In genomic region chr3:117400303-117400702, GRCh38 we compare ENCODE assay signal across 21 cellular contexts.
A peak's percentile ranks its signal among the peaks of the same experiment; 100 is the strongest.
DNase-seq lines count a peak whose midpoint lies in the region; ATAC-seq and TF ChIP-seq lines count a peak whose summit lies in the region.
"Had no signal": no experiment of that assay in that cellular context is flagged by ENCODE, and none has a peak within 500 bp of the region (broad histone marks: within the 10 kb centered on the region; RNA-seq: fewer than 3 reads in every experiment).

No MANE protein-coding gene starts in this region.

- peaks cover 9% of the 10 kb centered on the region; the same call in 1 of the 2 replicates for H3K27me3 ChIP-seq in ACC112 (ENCODE audit: insufficient read depth, low read length)
- peaks cover 58% of the 10 kb centered on the region for H3K27me3 ChIP-seq in HUES64 (ENCODE audit: insufficient read depth, low read length)
- no peaks in the 10 kb centered on the region for H3K27me3 ChIP-seq in tibial nerve
- H3K27me3 ChIP-seq: foreskin keratinocyte, Peyer's patch, sigmoid colon, testis had no signal

- 23% methylated on average over 7 of the region's 7 CpGs for WGBS in HUES64
- 58 to 74% methylated on average over 7 of the region's 7 CpGs for WGBS in tibial nerve, 2 donors

- ATAC-seq in HG03280 (IDR thresholded peaks at IDR 0.05; ENCODE audit: unreplicated experiment) (no peak), GM18498 (IDR thresholded peaks at IDR 0.05; ENCODE audit: unreplicated experiment) (no peak)
- ATAC-seq: foreskin keratinocyte had no signal

- H3K9me3 ChIP-seq in HUES64 (ENCODE audit: insufficient read depth, low read depth, low read length) (no peaks in the 10 kb centered on the region), tibial nerve (no peaks in the 10 kb centered on the region)
- H3K9me3 ChIP-seq: Peyer's patch, sigmoid colon, testis had no signal

- no peak for TF ChIP-seq EP300 in tibial nerve (IDR thresholded peaks at IDR 0.05)

- no peaks in the 10 kb centered on the region for H3K27me3 Mint-ChIP-seq in neural crest cell (ENCODE audit: low read depth)
- H3K27me3 Mint-ChIP-seq: activated CD4-positive, alpha-beta memory T cell treated with anti-CD3 and anti-CD28 coated beads, Interleukin-2, amount 10 ng/mL, durations not matched to agents 7 days and 5 days had no signal

- no peak for TF ChIP-seq POLR2A in tibial nerve (IDR thresholded peaks at IDR 0.05)

- DNase-seq in neural crest cell (ENCODE audit: low read depth, low spot score) = no peak
- no peak for DNase-seq in tibial nerve (ENCODE audit: low spot score in 2 of 2)
- DNase-seq in NOMO-1 (lab: John Stamatoyannopoulos, UW; ENCODE audit: unreplicated experiment in 2 of 2) = no peak
- DNase-seq: activated CD4-positive, alpha-beta memory T cell treated with anti-CD3 and anti-CD28 coated beads, Interleukin-2, amount 10 ng/mL, durations not matched to agents 7 days and 5 days; activated gamma-delta T cell; activated T-cell treated with anti-CD3 and anti-CD28 coated beads for 4 hours; foreskin keratinocyte; HCEC 1CT; NK-92 treated with Interleukin-12 subunit alpha and Interleukin-12 subunit beta, amount 100 ng/mL, for 24 hours; sigmoid colon; testis had no signal

- H3K36me3 Mint-ChIP-seq in neural crest cell (ENCODE audit: low read depth) = no peaks in the 10 kb centered on the region
- H3K36me3 Mint-ChIP-seq: memory B cell had no signal

- H3K36me3 ChIP-seq in ACC112 (ENCODE audit: insufficient read depth, low read length) (no peaks in the 10 kb centered on the region), HUES64 (ENCODE audit: insufficient read depth, low read length) (no peaks in the 10 kb centered on the region), tibial nerve (no peaks in the 10 kb centered on the region)
- H3K36me3 ChIP-seq: Peyer's patch, sigmoid colon had no signal

- TF ChIP-seq CTCF in neural crest cell (conservative IDR thresholded peaks at IDR 0.05) (no peak), tibial nerve (IDR thresholded peaks at IDR 0.05) (no peak)

- no peaks in the 10 kb centered on the region for H3K79me2 ChIP-seq in ACC112 (ENCODE audit: control insufficient read depth, insufficient read depth, low read length, unreplicated experiment)
- H3K79me2 ChIP-seq: parathyroid adenoma had no signal

- H2AFZ ChIP-seq in ACC112 (ENCODE audit: low read length, unreplicated experiment) = no peak overlapping the region

- no peaks in the 10 kb centered on the region for H3K9me3 Mint-ChIP-seq in neural crest cell
- H3K9me3 Mint-ChIP-seq: activated CD4-positive, alpha-beta memory T cell treated with anti-CD3 and anti-CD28 coated beads, Interleukin-2, amount 10 ng/mL, durations not matched to agents 7 days and 5 days; memory B cell had no signal

- no peak overlapping the region for H3K27ac ChIP-seq in ACC112 (ENCODE audit: low read depth, low read length)
- H3K27ac ChIP-seq in HUES64 (ENCODE audit: low read depth, low read length) = peak overlapping the region; percentile 10; the same call in 1 of the 2 replicates
- peak overlapping the region; percentile 91 for H3K27ac ChIP-seq in cingulate gyrus (ENCODE audit: low read depth, low read length)
- H3K27ac ChIP-seq in tibial nerve = no peak overlapping the region
- H3K27ac ChIP-seq: C4-2B, foreskin keratinocyte, parathyroid adenoma, Peyer's patch, sigmoid colon, SK-N-MC, testis had no signal

- H3K27ac Mint-ChIP-seq in neural crest cell (ENCODE audit: unreplicated experiment) = peak overlapping the region; percentile 36
- H3K27ac Mint-ChIP-seq: activated CD4-positive, alpha-beta memory T cell treated with anti-CD3 and anti-CD28 coated beads, Interleukin-2, amount 10 ng/mL, durations not matched to agents 7 days and 5 days; memory B cell had no signal

- H3K4me3 Mint-ChIP-seq in neural crest cell = no peak overlapping the region
- H3K4me3 Mint-ChIP-seq: activated CD4-positive, alpha-beta memory T cell treated with anti-CD3 and anti-CD28 coated beads, Interleukin-2, amount 10 ng/mL, durations not matched to agents 7 days and 5 days; memory B cell had no signal

- H3K4me1 Mint-ChIP-seq in neural crest cell = peaks cover 49% of the 10 kb centered on the region
- H3K4me1 Mint-ChIP-seq: activated CD4-positive, alpha-beta memory T cell treated with anti-CD3 and anti-CD28 coated beads, Interleukin-2, amount 10 ng/mL, durations not matched to agents 7 days and 5 days; memory B cell had no signal

- H3K4me1 ChIP-seq in ACC112 (ENCODE audit: control insufficient read depth, insufficient read depth, low read length, unreplicated experiment) (peaks cover 10% of the 10 kb centered on the region), HUES64 (ENCODE audit: insufficient read depth, low read length) (peaks cover 71% of the 10 kb centered on the region), tibial nerve (peaks cover 0 to 37% (median 9%) of the 10 kb centered on the region in 4 donors)
- H3K4me1 ChIP-seq: foreskin keratinocyte, Peyer's patch, sigmoid colon had no signal

- H3K9ac ChIP-seq in HUES64 (ENCODE audit: low read depth, low read length) = 0 out of 2 replicates have a peak overlapping the region, but pooled peaks have one; percentile 12
- H3K9ac ChIP-seq: parathyroid adenoma had no signal

- peak overlapping the region; percentile 71; the same call in 1 of the 2 replicates for H3K4me3 ChIP-seq in ACC112 (ENCODE audit: low read depth, low read length)
- H3K4me3 ChIP-seq in HUES64 (ENCODE audit: low read length) = peak overlapping the region; percentile 29
- H3K4me3 ChIP-seq in tibial nerve = no peak overlapping the region
- H3K4me3 ChIP-seq: Peyer's patch, sigmoid colon, SK-N-MC, testis had no signal

Comparison
In these comparisons a context has a peak if more than half of its experiments do, and no peak if none do; other contexts are left out.
1. H3K27ac ChIP-seq: peak in HUES64 (single experiment) and cingulate gyrus (single experiment); none in ACC112 (single experiment) and tibial nerve (0 of 4).
2. H3K4me3 ChIP-seq: peak in ACC112 (single experiment) and HUES64 (single experiment); none in tibial nerve (0 of 4).